Comparison of ENCODE assay signal across 32 cellular contexts in the genomic region with DNA sequence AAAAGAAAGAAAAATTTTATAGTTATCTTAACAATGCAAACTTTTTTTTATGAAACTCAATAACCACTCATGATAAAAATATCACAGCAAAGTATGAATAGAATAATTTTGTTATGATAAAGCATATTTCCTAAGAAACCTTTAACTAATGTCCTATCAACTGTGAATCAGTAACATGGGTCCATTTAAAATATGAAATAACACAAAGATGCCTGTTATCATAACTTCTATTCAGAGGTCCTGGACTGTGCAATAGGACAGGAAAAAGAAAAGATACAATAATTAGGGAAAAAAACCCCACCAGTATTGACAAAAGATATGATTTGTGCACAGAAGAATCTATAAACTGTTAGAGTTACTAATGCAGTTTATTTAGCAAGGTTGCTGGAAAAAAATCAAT.
"Had no signal": no experiment of that assay in that cellular context is flagged by ENCODE, and none has a peak within 500 bp of the region (broad histone marks: within the 10 kb centered on the region; RNA-seq: fewer than 3 reads in every experiment).

No MANE protein-coding gene starts in this region.

- ATAC-seq: activated naive CD4-positive, alpha-beta T cell treated with anti-CD3 and anti-CD28 coated beads, Interleukin-2, amount 50 U/mL, for 72 hours; activated T-cell treated with anti-CD3 and anti-CD28 coated beads, Interleukin-2, amount 50 U/mL, for 72 hours; effector memory CD8-positive, alpha-beta T cell; gastroesophageal sphincter had no signal

- H3K9me3 Mint-ChIP-seq: activated CD4-positive, alpha-beta memory T cell treated with anti-CD3 and anti-CD28 coated beads, Interleukin-2, amount 10 ng/mL, durations not matched to agents 7 days and 5 days; central memory CD8-positive, alpha-beta T cell; effector memory CD8-positive, alpha-beta T cell had no signal

- H3K4me3 ChIP-seq: esophagus squamous epithelium, gastroesophageal sphincter had no signal

- H3K27ac ChIP-seq: brain microvascular endothelial cell, epithelial cell of prostate, esophagus squamous epithelium, gastroesophageal sphincter had no signal

- H3K27me3 Mint-ChIP-seq: activated CD4-positive, alpha-beta memory T cell treated with anti-CD3 and anti-CD28 coated beads, Interleukin-2, amount 10 ng/mL, durations not matched to agents 7 days and 5 days; activated CD4-positive, alpha-beta T cell treated with anti-CD3 and anti-CD28 coated beads, Interleukin-2, amount 10 ng/mL, durations not matched to agents 7 days and 5 days; activated naive CD4-positive, alpha-beta T cell treated with anti-CD3 and anti-CD28 coated beads, Interleukin-2, amount 10 ng/mL, durations not matched to agents 7 days and 5 days; activated naive CD8-positive, alpha-beta T cell treated with anti-CD3 and anti-CD28 coated beads, Interleukin-2, amount 10 ng/mL, durations not matched to agents 7 days and 5 days; activated T-cell treated with anti-CD3 and anti-CD28 coated beads, Interleukin-2, amount 50 U/mL, for 24 hours; central memory CD8-positive, alpha-beta T cell; effector memory CD8-positive, alpha-beta T cell had no signal

- H3K4me3 Mint-ChIP-seq: activated CD4-positive, alpha-beta memory T cell treated with anti-CD3 and anti-CD28 coated beads, Interleukin-2, amount 10 ng/mL, durations not matched to agents 7 days and 5 days; activated CD4-positive, alpha-beta T cell treated with anti-CD3 and anti-CD28 coated beads, Interleukin-2, amount 10 ng/mL, durations not matched to agents 7 days and 5 days; activated naive CD4-positive, alpha-beta T cell treated with anti-CD3 and anti-CD28 coated beads, Interleukin-2, amount 10 ng/mL, durations not matched to agents 7 days and 5 days; activated naive CD8-positive, alpha-beta T cell treated with anti-CD3 and anti-CD28 coated beads, Interleukin-2, amount 10 ng/mL, durations not matched to agents 7 days and 5 days; activated T-cell treated with anti-CD3 and anti-CD28 coated beads, Interleukin-2, amount 50 U/mL, for 24 hours; activated T-cell treated with anti-CD3 and anti-CD28 coated beads, Interleukin-2, amount 50 U/mL, for 72 hours; central memory CD8-positive, alpha-beta T cell; effector memory CD8-positive, alpha-beta T cell had no signal

- H3K36me3 ChIP-seq: brain microvascular endothelial cell had no signal

- FAIRE-seq: astrocyte, bronchial epithelial cell, endothelial cell of umbilical vein had no signal

- H3K27ac Mint-ChIP-seq: activated CD4-positive, alpha-beta memory T cell treated with anti-CD3 and anti-CD28 coated beads, Interleukin-2, amount 10 ng/mL, durations not matched to agents 7 days and 5 days; activated CD4-positive, alpha-beta T cell treated with anti-CD3 and anti-CD28 coated beads, Interleukin-2, amount 10 ng/mL, durations not matched to agents 7 days and 5 days; activated naive CD4-positive, alpha-beta T cell treated with anti-CD3 and anti-CD28 coated beads, Interleukin-2, amount 10 ng/mL, durations not matched to agents 7 days and 5 days; activated naive CD4-positive, alpha-beta T cell treated with anti-CD3 and anti-CD28 coated beads, Interleukin-2, amount 50 U/mL, for 72 hours; activated naive CD8-positive, alpha-beta T cell treated with anti-CD3 and anti-CD28 coated beads, Interleukin-2, amount 10 ng/mL, durations not matched to agents 7 days and 5 days; activated T-cell treated with anti-CD3 and anti-CD28 coated beads, Interleukin-2, amount 50 U/mL, for 24 hours; activated T-cell treated with anti-CD3 and anti-CD28 coated beads, Interleukin-2, amount 50 U/mL, for 72 hours; effector memory CD8-positive, alpha-beta T cell had no signal

- H3K27me3 ChIP-seq: brain microvascular endothelial cell, esophagus squamous epithelium, gastroesophageal sphincter had no signal

- H3K4me1 Mint-ChIP-seq: activated CD4-positive, alpha-beta memory T cell treated with anti-CD3 and anti-CD28 coated beads, Interleukin-2, amount 10 ng/mL, durations not matched to agents 7 days and 5 days; activated CD4-positive, alpha-beta T cell treated with anti-CD3 and anti-CD28 coated beads, Interleukin-2, amount 10 ng/mL, durations not matched to agents 7 days and 5 days; activated naive CD4-positive, alpha-beta T cell treated with anti-CD3 and anti-CD28 coated beads, Interleukin-2, amount 10 ng/mL, durations not matched to agents 7 days and 5 days; activated naive CD8-positive, alpha-beta T cell treated with anti-CD3 and anti-CD28 coated beads, Interleukin-2, amount 10 ng/mL, durations not matched to agents 7 days and 5 days had no signal

- DNase-seq: activated CD4-positive, alpha-beta memory T cell treated with anti-CD3 and anti-CD28 coated beads, Interleukin-2, amount 10 ng/mL, durations not matched to agents 7 days and 5 days; activated CD4-positive, alpha-beta T cell treated with anti-CD3 and anti-CD28 coated beads for 1 hour; activated CD4-positive, alpha-beta T cell treated with anti-CD3 and anti-CD28 coated beads for 4 hours; activated CD4-positive, alpha-beta T cell treated with anti-CD3 and anti-CD28 coated beads, Interleukin-2, amount 10 ng/mL, durations not matched to agents 7 days and 5 days; activated CD4-positive, alpha-beta T cell treated with anti-CD3 and anti-CD28 coated beads, Interleukin-2, amount 50 U/mL, for 4 hours; activated CD8-positive, alpha-beta memory T cell treated with anti-CD3 and anti-CD28 coated beads, Interleukin-2, amount 50 U/mL, for 48 hours; activated gamma-delta T cell; activated naive CD4-positive, alpha-beta T cell; activated naive CD4-positive, alpha-beta T cell treated with anti-CD3 and anti-CD28 coated beads, Interleukin-2, amount 10 ng/mL, durations not matched to agents 7 days and 5 days; activated naive CD8-positive, alpha-beta T cell treated with anti-CD3 and anti-CD28 coated beads, Interleukin-2, amount 10 ng/mL, durations not matched to agents 7 days and 5 days; activated T-cell treated with anti-CD3 and anti-CD28 coated beads for 4 hours; activated T-cell treated with anti-CD3 and anti-CD28 coated beads, Interleukin-2, amount 50 U/mL, for 24 hours; activated T-cell treated with anti-CD3 and anti-CD28 coated beads, Interleukin-2, amount 50 U/mL, for 72 hours; amniotic stem cell; anterior cingulate cortex; brain microvascular endothelial cell; cortex of kidney; dermis blood vessel endothelial cell; effector CD4-positive, alpha-beta T cell; effector memory CD8-positive, alpha-beta T cell; esophagus squamous epithelium; foreskin melanocyte; head of caudate nucleus; T-helper 1 cell; T-helper 2 cell had no signal
